ENCODE assay signal across 28 cellular contexts in genomic region chr6:166448432-166448831, GRCh38.
"Had no signal": no experiment of that assay in that cellular context is flagged by ENCODE, and none has a peak within 500 bp of the region (broad histone marks: within the 10 kb centered on the region; RNA-seq: fewer than 3 reads in every experiment).

No MANE protein-coding gene starts in this region.

- H3K4me1 ChIP-seq: heart left ventricle, lower lobe of right lung, neural progenitor cell, prostate gland, sigmoid colon, spleen, tibial nerve, upper lobe of left lung had no signal

- H3K27me3 ChIP-seq: heart left ventricle, neural progenitor cell, ovary, sigmoid colon, spleen, tibial nerve, upper lobe of left lung had no signal

- H2AFZ ChIP-seq: neural progenitor cell had no signal

- DNase-seq: heart left ventricle; hypothalamus; immature natural killer cell; kidney glomerular epithelial cell; left cardiac atrium; lower lobe of right lung; mammary epithelial cell; mesendoderm; naive B cell; natural killer cell; nephron progenitor cell; ovary; retina; right cardiac atrium; sigmoid colon; small intestine; spleen; stimulated activated CD4-positive, alpha-beta T cell treated with anti-CD3 and anti-CD28 coated beads, Interleukin-4, amount 100 ng/mL, for 24 hours; stimulated activated naive CD4-positive, alpha-beta T cell; substantia nigra had no signal

- FAIRE-seq: islet of Langerhans, small intestine, urothelium cell line had no signal

- H3K27ac ChIP-seq: heart left ventricle, lower lobe of right lung, neural progenitor cell, ovary, prostate gland, sigmoid colon, spleen, tibial nerve, upper lobe of left lung had no signal

- ATAC-seq: left cardiac atrium; left lobe of liver; lower lobe of right lung; right cardiac atrium; stimulated activated effector memory CD8-positive, alpha-beta T cell treated with anti-CD3 and anti-CD28 coated beads, Interleukin-12 subunit alpha, Interleukin-12 subunit beta, amount 100 ng/mL, for 72 hours had no signal

- H3K9me3 ChIP-seq: heart left ventricle, lower lobe of right lung, ovary, prostate gland, sigmoid colon, tibial nerve, upper lobe of left lung had no signal

- H3K4me3 ChIP-seq: heart left ventricle, lower lobe of right lung, neural progenitor cell, ovary, prostate gland, sigmoid colon, spleen, tibial nerve, upper lobe of left lung had no signal

- H3K9ac ChIP-seq: neural progenitor cell had no signal

- H3K4me2 ChIP-seq: neural progenitor cell had no signal

- H3K36me3 ChIP-seq: neural progenitor cell, ovary, prostate gland had no signal
